ENCODE assay signal across 8 cellular contexts in genomic region chr19:12774588-12775555, GRCh38. TPM values are rescaled to one million over a fixed set of nuclear protein-coding genes. Genes with fewer than 3 reads are reported as not detected.
DNase-seq lines count a peak whose midpoint lies in the region; ATAC-seq and TF ChIP-seq lines count a peak whose summit lies in the region.

HOOK2 (minus strand) TSS chr19:12775552; CDS start chr19:12775449, 103 bp downstream.

- H3K27ac Mint-ChIP-seq in HFFc6: peak within 1 kb of the TSS; percentile 40; the same call in 1 of the 2 replicates
- peak within 1 kb of the TSS; percentile 76 for H3K27ac Mint-ChIP-seq in stimulated activated memory B cell treated with anti-CD40 and anti-IgM and Interleukin-4, amounts not matched to agents 10 μg/mL and 1 μg/mL and 100 μg/mL, for 72 hours

- peak within 1 kb of the TSS; percentile 44 to 93 (median 71); a peak in 19 of 22 replicates for H3K27ac ChIP-seq in BLaER1 treated with 17β-estradiol and CSF1 and Interleukin-3, amounts not matched to agents 10 nM and 100 nM
- H3K27ac ChIP-seq in breast epithelium: peak within 1 kb of the TSS; percentile 92 to 93

- peak; percentile 63 for TF ChIP-seq POLR2A in breast epithelium (IDR thresholded peaks at IDR 0.05)

- H3K9ac ChIP-seq in BLaER1 treated with 17β-estradiol and CSF1 and Interleukin-3, amounts not matched to agents 10 nM and 100 nM: peak within 1 kb of the TSS; percentile 70 to 86 (median 82)

- H3K27me3 ChIP-seq in BLaER1 treated with 17β-estradiol and CSF1 and Interleukin-3, amounts not matched to agents 10 nM and 100 nM: no peaks in the 10 kb centered on the region
- no peaks in the 10 kb centered on the region for H3K27me3 ChIP-seq in breast epithelium
- H3K27me3 ChIP-seq in kidney epithelial cell (ENCODE audit: control insufficient read depth, insufficient read depth, low read length): no peaks in the 10 kb centered on the region

- intact Hi-C loops in breast epithelium (cut with DNase I; ENCODE audit: low total_unique reads): no loop called here

- peak within 1 kb of the TSS; percentile 73 for H3K4me3 Mint-ChIP-seq in HFFc6
- peak within 1 kb of the TSS; percentile 78 for H3K4me3 Mint-ChIP-seq in stimulated activated memory B cell treated with anti-CD40 and anti-IgM and Interleukin-4, amounts not matched to agents 10 μg/mL and 1 μg/mL and 100 μg/mL, for 72 hours

- no peaks in the 10 kb centered on the region for H3K36me3 ChIP-seq in BLaER1 treated with 17β-estradiol and CSF1 and Interleukin-3, amounts not matched to agents 10 nM and 100 nM
- no peaks in the 10 kb centered on the region for H3K36me3 ChIP-seq in breast epithelium
- no peaks in the 10 kb centered on the region for H3K36me3 ChIP-seq in kidney epithelial cell (ENCODE audit: control insufficient read depth, insufficient read depth, low read length)

- ATAC-seq in stimulated activated memory B cell treated with anti-CD40 and anti-IgM and Interleukin-4, amounts not matched to agents 10 μg/mL and 1 μg/mL and 100 μg/mL, for 72 hours: peak; percentile 29
- no peak for ATAC-seq in HG03432 (IDR thresholded peaks at IDR 0.05; ENCODE audit: unreplicated experiment)

- peaks cover 45 to 76% (median 62%) of the 10 kb centered on the region in 10 experiments for H3K4me1 ChIP-seq in BLaER1 treated with 17β-estradiol and CSF1 and Interleukin-3, amounts not matched to agents 10 nM and 100 nM
- peaks cover 0 to 5% of the 10 kb centered on the region in 2 donors for H3K4me1 ChIP-seq in breast epithelium

- no peaks in the 10 kb centered on the region for H3K36me3 Mint-ChIP-seq in HFFc6 (ENCODE audit: low read depth)
- H3K36me3 Mint-ChIP-seq in stimulated activated memory B cell treated with anti-CD40 and anti-IgM and Interleukin-4, amounts not matched to agents 10 μg/mL and 1 μg/mL and 100 μg/mL, for 72 hours: no peaks in the 10 kb centered on the region

- no peak for TF ChIP-seq CTCF in HFFc6 (IDR thresholded peaks at IDR 0.05)
- no peak for TF ChIP-seq CTCF in breast epithelium (IDR thresholded peaks at IDR 0.05)
- no peak for TF ChIP-seq CTCF in kidney epithelial cell (IDR thresholded peaks at IDR 0.05; ENCODE audit: insufficient read depth, low read length, poor library complexity, severe bottlenecking)

- peak within 1 kb of the TSS; percentile 78 to 99 (median 96) for H3K4me2 ChIP-seq in BLaER1 treated with 17β-estradiol and CSF1 and Interleukin-3, amounts not matched to agents 10 nM and 100 nM

- H3K27me3 Mint-ChIP-seq in HFFc6 (ENCODE audit: insufficient read depth): no peaks in the 10 kb centered on the region; the same call in 1 of the 2 replicates
- no peaks in the 10 kb centered on the region for H3K27me3 Mint-ChIP-seq in stimulated activated memory B cell treated with anti-CD40 and anti-IgM and Interleukin-4, amounts not matched to agents 10 μg/mL and 1 μg/mL and 100 μg/mL, for 72 hours

- DNase-seq in HFFc6 (no peak), NCI-H774 (lab: John Stamatoyannopoulos, UW) (peak; percentile 86), breast epithelium (ENCODE audit: low spot score in 2 of 2) (peak; percentile 98 to 99), kidney epithelial cell (ENCODE audit: low read depth) (no peak), NCI-H1092 (lab: John Stamatoyannopoulos, UW) (no peak)

- H3K9me3 Mint-ChIP-seq in HFFc6: no peaks in the 10 kb centered on the region
- H3K9me3 Mint-ChIP-seq in stimulated activated memory B cell treated with anti-CD40 and anti-IgM and Interleukin-4, amounts not matched to agents 10 μg/mL and 1 μg/mL and 100 μg/mL, for 72 hours: no peaks in the 10 kb centered on the region

- H3K9me3 ChIP-seq in BLaER1 treated with 17β-estradiol and CSF1 and Interleukin-3, amounts not matched to agents 10 nM and 100 nM (replicated peaks in 1 of 11): no peaks in the 10 kb centered on the region
- H3K9me3 ChIP-seq in breast epithelium: no peaks in the 10 kb centered on the region

- H4K20me1 ChIP-seq in BLaER1 treated with 17β-estradiol and CSF1 and Interleukin-3, amounts not matched to agents 10 nM and 100 nM: peaks cover 0 to 26% (median 0%) of the 10 kb centered on the region in 11 experiments; a peak in 6 of 22 replicates

- H3K4me3 ChIP-seq in BLaER1 treated with 17β-estradiol and CSF1 and Interleukin-3, amounts not matched to agents 10 nM and 100 nM: peak within 1 kb of the TSS; percentile 60 to 79 (median 69)
- H3K4me3 ChIP-seq in breast epithelium: peak within 1 kb of the TSS; percentile 47 to 71 (median 58)
- peak within 1 kb of the TSS; percentile 91 for H3K4me3 ChIP-seq in kidney epithelial cell (ENCODE audit: low read depth, low read length)

- H3K4me1 Mint-ChIP-seq in HFFc6 (ENCODE audit: low read depth): peaks cover 50% of the 10 kb centered on the region
- H3K4me1 Mint-ChIP-seq in stimulated activated memory B cell treated with anti-CD40 and anti-IgM and Interleukin-4, amounts not matched to agents 10 μg/mL and 1 μg/mL and 100 μg/mL, for 72 hours: peaks cover 38% of the 10 kb centered on the region

RNA-seq across cellular contexts. Expression of gene HOOK2, which starts in this region (rescaled TPM):
- 10 to 100 TPM; 10.5 to 13.8 (median 11.5) TPM for total RNA-seq in HFFc6 (2021; fragmentation: NEBNext Ultra II Directional; extraction: Animal tissue kit (Norgen Biotek cat#: 25700))
- total RNA-seq in breast epithelium (100 to 1,000 TPM in 1 of 3 donors, 10 to 100 TPM in 2; 45.8 to 101 (median 98.6) TPM), kidney epithelial cell (38.7 and 44.1 TPM in 2 replicates)

Comparison
In these comparisons a context has a peak if more than half of its experiments do, and no peak if none do; other contexts are left out.
1. DNase-seq: peak in NCI-H774 (single experiment) and breast epithelium (2 of 2); none in HFFc6 (single experiment), kidney epithelial cell (single experiment) and NCI-H1092 (single experiment).
2. Peak in every context shown above with its lines, with median percentiles within 50 percentile points of each other: H3K4me3 ChIP-seq.